In genomic region chr17:1484586-1485310, GRCh38 we compare ENCODE assay signal across 8 cellular contexts. TPM values are rescaled to one million over a fixed set of nuclear protein-coding genes. Genes with fewer than 3 reads are reported as not detected.
DNase-seq lines count a peak whose midpoint lies in the region; ATAC-seq and TF ChIP-seq lines count a peak whose summit lies in the region.

No MANE protein-coding gene starts in this region.

- H3K36me3 ChIP-seq in mesenchymal stem cell (ENCODE audit: control insufficient read depth in 1 of 2, insufficient read depth in 2 of 2, low read depth in 1 of 2, low read length in 2 of 2) (peaks cover 31 to 41% of the 10 kb centered on the region in 2 experiments), transverse colon (peaks cover 0 to 3% (median 0%) of the 10 kb centered on the region in 4 donors)

- peak overlapping the region in 1 of 2 experiments; percentile 73 for H2BK12ac ChIP-seq in mesenchymal stem cell (ENCODE audit: low read length in 2 of 2)

- H3K27me3 Mint-ChIP-seq in T-helper 2 cell treated with Interferon-gamma antibody and Interleukin-4, amounts not matched to agents 5 μg/mL and 100 μg/mL, for 36 hours (ENCODE audit: low read depth), result no peaks in the 10 kb centered on the region
- H3K27me3 Mint-ChIP-seq in dendritic cell treated with granulocyte-macrophage colony-stimulating factor and Interleukin-4, amounts not matched to agents 40 ng/mL and 50 ng/mL, for 4 days, result peaks cover 32% of the 10 kb centered on the region

- peaks cover 29% of the 10 kb centered on the region for H3K79me1 ChIP-seq in mesenchymal stem cell (replicated peaks; ENCODE audit: low read length, poor library complexity, severe bottlenecking)

- peak overlapping the region; percentile 84 for H3K27ac Mint-ChIP-seq in T-helper 2 cell treated with Interferon-gamma antibody and Interleukin-4, amounts not matched to agents 5 μg/mL and 100 μg/mL, for 36 hours
- H3K27ac Mint-ChIP-seq in dendritic cell treated with granulocyte-macrophage colony-stimulating factor and Interleukin-4, amounts not matched to agents 40 ng/mL and 50 ng/mL, for 4 days, result peak overlapping the region; percentile 30

- H4K8ac ChIP-seq in mesenchymal stem cell (ENCODE audit: low read length), result peak overlapping the region; percentile 73

- H3K4me3 ChIP-seq in mesenchymal stem cell (ENCODE audit: insufficient read depth in 1 of 2, low read depth in 1 of 2, low read length in 2 of 2) (peak overlapping the region; percentile 75 to 85), transverse colon (peak overlapping the region; percentile 71 to 94 (median 86))

- H3K18ac ChIP-seq in mesenchymal stem cell (ENCODE audit: low read depth in 1 of 2, low read length in 2 of 2), result peak overlapping the region; percentile 89 to 90

- in situ Hi-C loops in KBM-7 (cut with MboI; ENCODE audit: low pct_unique_long_range_greater_than_20kb, low sequenced_read_pairs) (no loop called here), transverse colon (cut with MboI; ENCODE audit: low pct_ligation_motif_present in 1 of 4, low pct_unique_long_range_greater_than_20kb in 1 of 4, low sequenced_read_pairs in 3 of 4) (no loop called here)

- peak overlapping the region; percentile 80 to 92 for H3K4ac ChIP-seq in mesenchymal stem cell (ENCODE audit: low read depth in 1 of 2, low read length in 2 of 2)

- H4K91ac ChIP-seq in mesenchymal stem cell (ENCODE audit: low read length), result peak overlapping the region; percentile 88

- H2AFZ ChIP-seq in mesenchymal stem cell (ENCODE audit: low read depth, low read length), result no peak overlapping the region

- intact Hi-C loops in dendritic cell treated with granulocyte-macrophage colony-stimulating factor and Interleukin-4, amounts not matched to agents 40 ng/mL and 50 ng/mL, for 4 days (cut with micrococcal nuclease), result no loop called here
- intact Hi-C loops in transverse colon (cut with DNase I; ENCODE audit: low total_unique reads), result no loop called here

- no peak overlapping the region for H2BK5ac ChIP-seq in mesenchymal stem cell (ENCODE audit: low read depth, low read length, poor library complexity, severe bottlenecking)

- peak overlapping the region; percentile 85 for H3K4me2 ChIP-seq in mesenchymal stem cell (ENCODE audit: low read length, poor library complexity, severe bottlenecking)

- H3K27me3 ChIP-seq in mesenchymal stem cell (ENCODE audit: control insufficient read depth in 1 of 2, insufficient read depth in 1 of 2, low read length in 2 of 2) (no peaks in the 10 kb centered on the region), transverse colon (no peaks in the 10 kb centered on the region)

- H3K4me3 Mint-ChIP-seq in T-helper 2 cell treated with Interferon-gamma antibody and Interleukin-4, amounts not matched to agents 5 μg/mL and 100 μg/mL, for 36 hours, result peak overlapping the region; percentile 84
- peak overlapping the region; percentile 72 for H3K4me3 Mint-ChIP-seq in dendritic cell treated with granulocyte-macrophage colony-stimulating factor and Interleukin-4, amounts not matched to agents 40 ng/mL and 50 ng/mL, for 4 days

- peaks cover 40% of the 10 kb centered on the region for H3K4me1 ChIP-seq in mesenchymal stem cell (ENCODE audit: control insufficient read depth, insufficient read depth, low read depth, low read length)
- H3K4me1 ChIP-seq in transverse colon, result peaks cover 23 to 63% (median 47%) of the 10 kb centered on the region in 4 donors

- no peaks in the 10 kb centered on the region for H3K9me3 Mint-ChIP-seq in T-helper 2 cell treated with Interferon-gamma antibody and Interleukin-4, amounts not matched to agents 5 μg/mL and 100 μg/mL, for 36 hours
- no peaks in the 10 kb centered on the region for H3K9me3 Mint-ChIP-seq in dendritic cell treated with granulocyte-macrophage colony-stimulating factor and Interleukin-4, amounts not matched to agents 40 ng/mL and 50 ng/mL, for 4 days

- TF ChIP-seq POLR2A in transverse colon (IDR thresholded peaks at IDR 0.05), result peak; percentile 38

- H3K9ac ChIP-seq in mesenchymal stem cell (ENCODE audit: low read length), result peak overlapping the region; percentile 84

- peaks cover 13% of the 10 kb centered on the region for H3K36me3 Mint-ChIP-seq in T-helper 2 cell treated with Interferon-gamma antibody and Interleukin-4, amounts not matched to agents 5 μg/mL and 100 μg/mL, for 36 hours (ENCODE audit: low read depth)
- H3K36me3 Mint-ChIP-seq in dendritic cell treated with granulocyte-macrophage colony-stimulating factor and Interleukin-4, amounts not matched to agents 40 ng/mL and 50 ng/mL, for 4 days (ENCODE audit: low read depth), result peaks cover 55% of the 10 kb centered on the region

- ATAC-seq in GM19397 (IDR thresholded peaks at IDR 0.05; ENCODE audit: unreplicated experiment), result peak; percentile 34

- H3K9me3 ChIP-seq in mesenchymal stem cell (ENCODE audit: control insufficient read depth, low read length) (no peaks in the 10 kb centered on the region), transverse colon (no peaks in the 10 kb centered on the region)

- peak overlapping the region; percentile 98 for H2BK120ac ChIP-seq in mesenchymal stem cell (ENCODE audit: low read depth, low read length)

- WGBS in mesenchymal stem cell, result 27% methylated on average over 6 of the region's 11 CpGs
- 11% methylated on average over 4 of the region's 11 CpGs; no CpG with 5 or more reads in 1 of the 2 donors for WGBS in transverse colon (ENCODE audit: low coverage in 1 of 2), 2 donors

- H3K27ac ChIP-seq in mesenchymal stem cell (ENCODE audit: low read length, poor library complexity, severe bottlenecking) (peak overlapping the region; percentile 69), transverse colon (peak overlapping the region; percentile 94 to 99 (median 98))

- H2BK15ac ChIP-seq in mesenchymal stem cell (ENCODE audit: low read depth, poor library complexity, severe bottlenecking), result peak overlapping the region; percentile 13

- DNase-seq in COLO668 (lab: John Stamatoyannopoulos, UW; ENCODE audit: unreplicated experiment) (peak; percentile 75), KBM-7 (peak; percentile 72), mesenchymal stem cell (peak; percentile 81), transverse colon (peak; percentile 79), 8988T (no peak)
- DNase-seq in T-helper 2 cell treated with Interferon-gamma antibody and Interleukin-4, amounts not matched to agents 5 μg/mL and 100 μg/mL, for 36 hours (ENCODE audit: low spot score), result peak; percentile 51

- H2AK5ac ChIP-seq in mesenchymal stem cell (ENCODE audit: low read length, severe bottlenecking), result peak overlapping the region; percentile 42

- no peak for TF ChIP-seq EP300 in transverse colon (IDR thresholded peaks at IDR 0.05; ENCODE audit: low read depth)

- peak overlapping the region in 1 of 2 experiments; percentile 41 for H3K23ac ChIP-seq in mesenchymal stem cell (ENCODE audit: low read length in 2 of 2)

- peak in 3 of 5 experiments; percentile 7 to 37 (median 26) for TF ChIP-seq CTCF in transverse colon (IDR thresholded peaks at IDR 0.05)

- peak overlapping the region in 1 of 2 experiments; percentile 95 for H3K14ac ChIP-seq in mesenchymal stem cell (ENCODE audit: low read length in 2 of 2)

- H3K4me1 Mint-ChIP-seq in T-helper 2 cell treated with Interferon-gamma antibody and Interleukin-4, amounts not matched to agents 5 μg/mL and 100 μg/mL, for 36 hours (ENCODE audit: low read depth), result peaks cover 17% of the 10 kb centered on the region
- H3K4me1 Mint-ChIP-seq in dendritic cell treated with granulocyte-macrophage colony-stimulating factor and Interleukin-4, amounts not matched to agents 40 ng/mL and 50 ng/mL, for 4 days (ENCODE audit: low read depth), result peaks cover 34% of the 10 kb centered on the region

RNA-seq across cellular contexts. Expression of gene MYO1C, which starts 7.7 kb away (rescaled TPM):
- 112 TPM for polyA plus RNA-seq in mesenchymal stem cell (2013, experiment 1 of 2)
- 111 TPM for polyA plus RNA-seq in mesenchymal stem cell (2013, experiment 2 of 2)
- total RNA-seq in transverse colon, result 100 to 1,000 TPM; 163 to 456 (median 219) TPM

RNA-seq across cellular contexts. Expression of gene CRK, which starts 28.7 kb away (rescaled TPM):
- polyA plus RNA-seq in mesenchymal stem cell (2013, experiment 1 of 2), result 51.6 TPM
- 53.7 TPM for polyA plus RNA-seq in mesenchymal stem cell (2013, experiment 2 of 2)
- total RNA-seq in transverse colon, result 10 to 100 TPM; 33.4 to 95.3 (median 63.4) TPM

RNA-seq across cellular contexts. Expression of gene INPP5K, which starts 31.7 kb away (rescaled TPM):
- polyA plus RNA-seq in mesenchymal stem cell (2013, experiment 1 of 2), result 18.7 TPM
- polyA plus RNA-seq in mesenchymal stem cell (2013, experiment 2 of 2), result 20.5 TPM
- 100 to 1,000 TPM in 1 of 4 donors, 10 to 100 TPM in 3; 10.9 to 114 (median 81.9) TPM for total RNA-seq in transverse colon
